ENCODE assay signal across 17 cellular contexts in genomic region chr18:62370386-62370785, GRCh38. TPM values are rescaled to one million over a fixed set of nuclear protein-coding genes. Genes with fewer than 3 reads are reported as not detected.
A peak's percentile ranks its signal among the peaks of the same experiment; 100 is the strongest.
DNase-seq lines count a peak whose midpoint lies in the region; ATAC-seq and TF ChIP-seq lines count a peak whose summit lies in the region.
"Had no signal": no experiment of that assay in that cellular context is flagged by ENCODE, and none has a peak within 500 bp of the region (broad histone marks: within the 10 kb centered on the region; RNA-seq: fewer than 3 reads in every experiment).

No MANE protein-coding gene starts in this region.

- H3K36me3 Mint-ChIP-seq in activated CD8-positive, alpha-beta memory T cell treated with anti-CD3 and anti-CD28 coated beads, Interleukin-2, amount 10 ng/mL, durations not matched to agents 7 days and 5 days = peaks cover 45% of the 10 kb centered on the region
- peaks cover 13% of the 10 kb centered on the region; the same call in 2 of the 3 replicates for H3K36me3 Mint-ChIP-seq in GM23338 (ENCODE audit: low read depth)
- H3K36me3 Mint-ChIP-seq in activated T-helper 17 cell treated with anti-CD3 and anti-CD28 coated beads, Interleukin-2, amount 50 U/mL, for 72 hours (ENCODE audit: low read depth) = peaks cover 30% of the 10 kb centered on the region
- peaks cover 39% of the 10 kb centered on the region for H3K36me3 Mint-ChIP-seq in stimulated activated effector memory CD8-positive, alpha-beta T cell treated with anti-CD3 and anti-CD28 coated beads, Interleukin-12 subunit alpha, Interleukin-12 subunit beta, amount 100 ng/mL, for 72 hours
- H3K36me3 Mint-ChIP-seq: CD4-positive, CD25-positive, alpha-beta regulatory T cell had no signal

- H3K27ac ChIP-seq in GM23338 (ENCODE audit: low read depth) = 0 out of 2 replicates have a peak overlapping the region, but pooled peaks have one; percentile 18
- H3K27ac ChIP-seq: SK-N-MC had no signal

- no peaks in the 10 kb centered on the region for H3K27me3 Mint-ChIP-seq in activated CD8-positive, alpha-beta memory T cell treated with anti-CD3 and anti-CD28 coated beads, Interleukin-2, amount 10 ng/mL, durations not matched to agents 7 days and 5 days
- H3K27me3 Mint-ChIP-seq in GM23338 (ENCODE audit: insufficient read depth, low read depth, poor library complexity) = peaks cover 5% of the 10 kb centered on the region
- peaks cover 2% of the 10 kb centered on the region for H3K27me3 Mint-ChIP-seq in activated T-helper 17 cell treated with anti-CD3 and anti-CD28 coated beads, Interleukin-2, amount 50 U/mL, for 72 hours

- H3K9me3 Mint-ChIP-seq in activated CD8-positive, alpha-beta memory T cell treated with anti-CD3 and anti-CD28 coated beads, Interleukin-2, amount 10 ng/mL, durations not matched to agents 7 days and 5 days (ENCODE audit: low read depth) = no peaks in the 10 kb centered on the region
- no peaks in the 10 kb centered on the region for H3K9me3 Mint-ChIP-seq in GM23338
- no peaks in the 10 kb centered on the region for H3K9me3 Mint-ChIP-seq in activated T-helper 17 cell treated with anti-CD3 and anti-CD28 coated beads, Interleukin-2, amount 50 U/mL, for 72 hours
- no peaks in the 10 kb centered on the region for H3K9me3 Mint-ChIP-seq in stimulated activated effector memory CD8-positive, alpha-beta T cell treated with anti-CD3 and anti-CD28 coated beads, Interleukin-12 subunit alpha, Interleukin-12 subunit beta, amount 100 ng/mL, for 72 hours

- H3K9me2 ChIP-seq in GM23338 (ENCODE audit: insufficient read depth) = no peaks in the 10 kb centered on the region

- no peaks in the 10 kb centered on the region for H3K79me2 ChIP-seq in GM23338 (replicated peaks; ENCODE audit: insufficient read depth)

- no peaks in the 10 kb centered on the region for H4K20me1 ChIP-seq in GM23338 (replicated peaks; ENCODE audit: insufficient read depth)

- no peak for ATAC-seq in activated CD8-positive, alpha-beta memory T cell treated with anti-CD3 and anti-CD28 coated beads, Interleukin-2, amount 10 ng/mL, durations not matched to agents 7 days and 5 days
- ATAC-seq in GM23338 = no peak
- ATAC-seq in activated T-helper 17 cell treated with anti-CD3 and anti-CD28 coated beads, Interleukin-2, amount 50 U/mL, for 72 hours (replicated peaks) = peak; percentile 17
- peak; percentile 35 for ATAC-seq in stimulated activated effector memory CD8-positive, alpha-beta T cell treated with anti-CD3 and anti-CD28 coated beads, Interleukin-12 subunit alpha, Interleukin-12 subunit beta, amount 100 ng/mL, for 72 hours

- H3F3A ChIP-seq in GM23338 (replicated peaks; ENCODE audit: low read depth) = no peaks in the 10 kb centered on the region

- no peaks in the 10 kb centered on the region for H3K27me3 ChIP-seq in GM23338 (ENCODE audit: insufficient read depth)

- H3K4me1 Mint-ChIP-seq in activated CD8-positive, alpha-beta memory T cell treated with anti-CD3 and anti-CD28 coated beads, Interleukin-2, amount 10 ng/mL, durations not matched to agents 7 days and 5 days = peaks cover 73% of the 10 kb centered on the region
- H3K4me1 Mint-ChIP-seq in GM23338 = peaks cover 42% of the 10 kb centered on the region
- peaks cover 24% of the 10 kb centered on the region for H3K4me1 Mint-ChIP-seq in activated T-helper 17 cell treated with anti-CD3 and anti-CD28 coated beads, Interleukin-2, amount 50 U/mL, for 72 hours
- peaks cover 61% of the 10 kb centered on the region for H3K4me1 Mint-ChIP-seq in stimulated activated effector memory CD8-positive, alpha-beta T cell treated with anti-CD3 and anti-CD28 coated beads, Interleukin-12 subunit alpha, Interleukin-12 subunit beta, amount 100 ng/mL, for 72 hours

- no peak for TF ChIP-seq CTCF in GM23338 (conservative IDR thresholded peaks at IDR 0.05; ENCODE audit: low read depth in 2 of 2)

- CTCF ChIA-PET in activated CD8-positive, alpha-beta memory T cell treated with anti-CD3 and anti-CD28 coated beads, Interleukin-2, amount 10 ng/mL, durations not matched to agents 7 days and 5 days (lab: Charles Lee) = interaction anchor here (0.6 kb wide), 1 partner anchor 216 kb away, joined by 3 read pairs; no protein-coding TSS in a partner anchor

- no peak overlapping the region for H3K4me3 ChIP-seq in GM23338
- H3K4me3 ChIP-seq: SK-N-MC had no signal

- H3K36me3 ChIP-seq in GM23338 (ENCODE audit: insufficient read depth) = no peaks in the 10 kb centered on the region

- peaks cover 40% of the 10 kb centered on the region for H3K4me1 ChIP-seq in GM23338 (ENCODE audit: insufficient read depth)
- H3K4me1 ChIP-seq: Caco-2 had no signal

- no peak overlapping the region for H3K4me2 ChIP-seq in GM23338

- no peak overlapping the region for H2AFZ ChIP-seq in GM23338

- H3K27ac Mint-ChIP-seq in activated CD8-positive, alpha-beta memory T cell treated with anti-CD3 and anti-CD28 coated beads, Interleukin-2, amount 10 ng/mL, durations not matched to agents 7 days and 5 days = peak overlapping the region; percentile 47
- H3K27ac Mint-ChIP-seq in GM23338 = no peak overlapping the region; the same call in 1 of the 2 replicates
- peak overlapping the region; percentile 70 for H3K27ac Mint-ChIP-seq in activated T-helper 17 cell treated with anti-CD3 and anti-CD28 coated beads, Interleukin-2, amount 50 U/mL, for 72 hours
- H3K27ac Mint-ChIP-seq in stimulated activated effector memory CD8-positive, alpha-beta T cell treated with anti-CD3 and anti-CD28 coated beads, Interleukin-12 subunit alpha, Interleukin-12 subunit beta, amount 100 ng/mL, for 72 hours = peak overlapping the region; percentile 50

- H3K4me3 Mint-ChIP-seq in activated CD8-positive, alpha-beta memory T cell treated with anti-CD3 and anti-CD28 coated beads, Interleukin-2, amount 10 ng/mL, durations not matched to agents 7 days and 5 days = no peak overlapping the region
- H3K4me3 Mint-ChIP-seq in GM23338 = no peak overlapping the region
- peak overlapping the region; percentile 18 for H3K4me3 Mint-ChIP-seq in activated T-helper 17 cell treated with anti-CD3 and anti-CD28 coated beads, Interleukin-2, amount 50 U/mL, for 72 hours
- peak overlapping the region; percentile 55 for H3K4me3 Mint-ChIP-seq in stimulated activated effector memory CD8-positive, alpha-beta T cell treated with anti-CD3 and anti-CD28 coated beads, Interleukin-12 subunit alpha, Interleukin-12 subunit beta, amount 100 ng/mL, for 72 hours
- H3K4me3 Mint-ChIP-seq: CD4-positive, CD25-positive, alpha-beta regulatory T cell had no signal

- no peak for DNase-seq in activated CD8-positive, alpha-beta memory T cell treated with anti-CD3 and anti-CD28 coated beads, Interleukin-2, amount 10 ng/mL, durations not matched to agents 7 days and 5 days
- no peak for DNase-seq in activated CD8-positive, alpha-beta memory T cell treated with anti-CD3 and anti-CD28 coated beads, Interleukin-2, amount 50 U/mL, for 4 hours
- DNase-seq in GM23338 (ENCODE audit: low spot score) (no peak), COLO829 (ENCODE audit: low spot score) (no peak), DMS153 (lab: John Stamatoyannopoulos, UW) (no peak)
- no peak for DNase-seq in stimulated activated effector memory CD8-positive, alpha-beta T cell treated with anti-CD3 and anti-CD28 coated beads, Interleukin-12 subunit alpha, Interleukin-12 subunit beta, amount 100 ng/mL, for 72 hours (ENCODE audit: low spot score in 2 of 2)
- DNase-seq: ACHN, Caco-2, DMS53, KBM-7, NCI-H1105 treated with DMSO at 0.1 percent for 48 hours, NCI-H510A, NCI-H748 treated with DMSO at 0.1 percent for 48 hours, SHP77 had no signal

TF ChIP-seq in GM23338, 12 proteins besides CTCF, POLR2A, EP300 and RAD21:
- TF ChIP-seq EZH2phosphoT487 (IDR thresholded peaks at IDR 0.05; ENCODE audit: unreplicated experiment) = no peak
- TF ChIP-seq REST (IDR thresholded peaks at IDR 0.05; ENCODE audit: unreplicated experiment) = no peak
- no peak for TF ChIP-seq ZNF331 (CRISPR knock-in tag; IDR thresholded peaks at IDR 0.05; ENCODE audit: low read depth)
- TF ChIP-seq ETS1 (IDR thresholded peaks at IDR 0.05) = no peak
- no peak for TF ChIP-seq NANOG (IDR thresholded peaks at IDR 0.05; ENCODE audit: borderline replicate concordance)

RNA-seq across cellular contexts. Expression of gene TNFRSF11A, which starts 45.3 kb away (rescaled TPM):
- 1 to 10 TPM; 8.0 to 9.7 TPM for total RNA-seq in activated CD8-positive, alpha-beta memory T cell treated with anti-CD3 and anti-CD28 coated beads, Interleukin-2, amount 10 ng/mL, durations not matched to agents 7 days and 5 days
- total RNA-seq in GM23338 (2014; rRNA removed; shearing (Covaris generic)) = 7.3 and 25.4 TPM in 2 replicates
- polyA plus RNA-seq in GM23338 (2016; fragmentation: Nextera tagmentation; extraction: Ambion mirVana) = 3.8 and 5.6 TPM in 2 replicates
- total RNA-seq in activated T-helper 17 cell treated with anti-CD3 and anti-CD28 coated beads, Interleukin-2, amount 50 U/mL, for 72 hours = 10 to 100 TPM; 26.8 to 41.9 TPM

Comparison
In these comparisons a context has a peak if more than half of its experiments do, and no peak if none do; other contexts are left out.
1. ATAC-seq: peak in activated T-helper 17 cell treated with anti-CD3 and anti-CD28 coated beads, Interleukin-2, amount 50 U/mL, for 72 hours (single experiment) and stimulated activated effector memory CD8-positive, alpha-beta T cell treated with anti-CD3 and anti-CD28 coated beads, Interleukin-12 subunit alpha, Interleukin-12 subunit beta, amount 100 ng/mL, for 72 hours (single experiment); none in activated CD8-positive, alpha-beta memory T cell treated with anti-CD3 and anti-CD28 coated beads, Interleukin-2, amount 10 ng/mL, durations not matched to agents 7 days and 5 days (single experiment) and GM23338 (single experiment).
2. H3K4me3 Mint-ChIP-seq: peak in activated T-helper 17 cell treated with anti-CD3 and anti-CD28 coated beads, Interleukin-2, amount 50 U/mL, for 72 hours (single experiment) and stimulated activated effector memory CD8-positive, alpha-beta T cell treated with anti-CD3 and anti-CD28 coated beads, Interleukin-12 subunit alpha, Interleukin-12 subunit beta, amount 100 ng/mL, for 72 hours (single experiment); none in activated CD8-positive, alpha-beta memory T cell treated with anti-CD3 and anti-CD28 coated beads, Interleukin-2, amount 10 ng/mL, durations not matched to agents 7 days and 5 days (single experiment) and GM23338 (single experiment).